18 cellular contexts compared by ENCODE assay signal in genomic region chr2:75031906-75032803, GRCh38.
"Had no signal": no experiment of that assay in that cellular context is flagged by ENCODE, and none has a peak within 500 bp of the region (broad histone marks: within the 10 kb centered on the region; RNA-seq: fewer than 3 reads in every experiment).

No MANE protein-coding gene starts in this region.

- H3K4me3 ChIP-seq: ascending aorta, gastrocnemius medialis, tibial artery had no signal

- H3K36me3 ChIP-seq: ascending aorta, gastrocnemius medialis, tibial artery had no signal

- H3K9me3 ChIP-seq: ascending aorta, gastrocnemius medialis, tibial artery had no signal

- H3K4me1 ChIP-seq: ascending aorta, parathyroid adenoma, tibial artery had no signal

- H3K9ac ChIP-seq: parathyroid adenoma had no signal

- ATAC-seq: esophagus mucosa, gastrocnemius medialis, right cardiac atrium, WTC11 had no signal

- H3K79me2 ChIP-seq: parathyroid adenoma had no signal

- H3K27me3 ChIP-seq: ascending aorta, gastrocnemius medialis, tibial artery had no signal

- H2AFZ ChIP-seq: parathyroid adenoma had no signal

- DNase-seq: activated effector memory CD4-positive, alpha-beta T cell treated with anti-CD3 and anti-CD28 coated beads, Interleukin-2, amount 50 U/mL, for 16 hours; activated naive CD4-positive, alpha-beta T cell treated with anti-CD3 and anti-CD28 coated beads, Interleukin-2, amount 10 ng/mL, durations not matched to agents 7 days and 5 days; central memory CD4-positive, alpha-beta T cell; dermis blood vessel endothelial cell; effector memory CD4-positive, alpha-beta T cell; gastrocnemius medialis; head of caudate nucleus; midbrain; nephron progenitor cell; right cardiac atrium; stimulated activated CD4-positive, alpha-beta T cell treated with anti-CD3 and anti-CD28 coated beads, Interleukin-4, amount 100 ng/mL, for 24 hours; stimulated activated naive CD4-positive, alpha-beta T cell treated with Interleukin-2 at 50 U/mL for 16 hours; T-helper 9 cell; tibial artery had no signal

- H3K27ac ChIP-seq: ascending aorta, gastrocnemius medialis, parathyroid adenoma, tibial artery had no signal
